In the genomic region with DNA sequence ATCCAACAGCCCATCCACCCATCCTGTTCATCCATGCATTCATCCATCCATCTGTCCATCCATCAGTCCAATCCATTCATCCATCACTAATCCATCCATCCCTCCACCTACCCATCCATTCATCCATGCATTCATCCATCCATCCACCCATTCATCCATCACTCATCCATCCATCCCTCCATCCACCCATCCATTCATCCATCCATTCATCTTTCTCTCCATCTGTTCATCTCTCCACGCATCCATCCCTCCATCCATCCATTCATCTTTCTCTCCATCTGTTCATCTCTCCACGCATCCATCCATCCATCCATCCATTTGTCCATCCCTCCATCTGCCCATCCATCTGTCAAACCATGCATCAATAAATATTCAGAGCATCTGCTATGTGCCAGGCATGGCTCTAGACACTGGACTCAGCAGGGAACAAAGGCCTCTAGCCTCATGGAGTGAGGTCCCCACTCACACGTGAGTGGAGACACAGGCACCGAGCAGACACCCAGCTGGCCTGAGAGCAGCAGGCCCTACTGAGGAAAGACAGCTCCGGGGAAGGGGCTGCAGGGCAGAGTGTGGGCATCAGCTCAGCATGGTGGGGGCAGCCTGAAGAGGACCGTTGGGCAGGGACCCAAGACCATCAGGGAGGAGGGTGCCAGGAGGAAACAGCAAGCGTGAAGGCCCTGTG, we compare ENCODE assay signal across 19 cellular contexts. TPM values are rescaled to one million over a fixed set of nuclear protein-coding genes. Genes with fewer than 3 reads are reported as not detected.
DNase-seq lines count a peak whose midpoint lies in the region; ATAC-seq, FAIRE-seq and TF ChIP-seq lines count a peak whose summit lies in the region.
"Had no signal": no experiment of that assay in that cellular context is flagged by ENCODE, and none has a peak within 500 bp of the region (broad histone marks: within the 10 kb centered on the region; RNA-seq: fewer than 3 reads in every experiment).

No MANE protein-coding gene starts in this region.

- H2BK12ac ChIP-seq in H1 (ENCODE audit: low read depth, low read length) = no peak overlapping the region

- H3K27me3 Mint-ChIP-seq in activated CD4-positive, alpha-beta T cell treated with anti-CD3 and anti-CD28 coated beads, Interleukin-2, amount 10 ng/mL, durations not matched to agents 7 days and 5 days = no peaks in the 10 kb centered on the region
- H3K27me3 Mint-ChIP-seq in activated CD8-positive, alpha-beta T cell treated with anti-CD3 and anti-CD28 coated beads for 36 hours = no peaks in the 10 kb centered on the region

- H4K5ac ChIP-seq in H1 (ENCODE audit: insufficient read length, low read depth, low read length) = no peak overlapping the region

- no peak for TF ChIP-seq POLR2A in H1 (IDR thresholded peaks at IDR 0.05; ENCODE audit: control extremely low read depth in 1 of 2, low read depth in 2 of 2, low read length in 2 of 2)

- H3K4me1 Mint-ChIP-seq in activated CD4-positive, alpha-beta T cell treated with anti-CD3 and anti-CD28 coated beads, Interleukin-2, amount 10 ng/mL, durations not matched to agents 7 days and 5 days = no peaks in the 10 kb centered on the region
- no peaks in the 10 kb centered on the region for H3K4me1 Mint-ChIP-seq in activated CD8-positive, alpha-beta T cell treated with anti-CD3 and anti-CD28 coated beads for 36 hours (ENCODE audit: low read depth)
- H3K4me1 Mint-ChIP-seq: CD8-positive, alpha-beta memory T cell had no signal

- H3K79me2 ChIP-seq in H1 (ENCODE audit: control insufficient read depth in 1 of 2, insufficient read depth in 2 of 2, low read length in 2 of 2) = no peaks in the 10 kb centered on the region

- no peak overlapping the region for H2BK5ac ChIP-seq in H1 (ENCODE audit: low read depth, low read length)

- peak overlapping the region; percentile 75; the same call in 1 of the 2 replicates for H2AK5ac ChIP-seq in H1 (ENCODE audit: low read depth, low read length)

- no peak overlapping the region for H3K14ac ChIP-seq in H1 (ENCODE audit: insufficient read length)

- H2AFZ ChIP-seq in H1 (ENCODE audit: low read length) = no peak overlapping the region

- H3K36me3 ChIP-seq in H1 (ENCODE audit: control insufficient read depth in 2 of 4, insufficient read depth in 4 of 4, low read length in 3 of 4) = no peaks in the 10 kb centered on the region
- H3K36me3 ChIP-seq: BLaER1 treated with 17β-estradiol and CSF1 and Interleukin-3, amounts not matched to agents 10 nM and 100 nM had no signal

- H3K4me1 ChIP-seq in H1 (replicated peaks in 1 of 4; ENCODE audit: control insufficient read depth in 3 of 4, insufficient read depth in 4 of 4, low read length in 3 of 4) = peaks cover 0 to 3% (median 0%) of the 10 kb centered on the region in 4 experiments; a peak in 1 of 7 replicates

- no peaks in the 10 kb centered on the region for H3K79me1 ChIP-seq in H1 (ENCODE audit: low read depth, low read length)

- no peak for FAIRE-seq in H1 (lab: Jason Lieb, UNC)
- FAIRE-seq: A204.1, D721Med, G401.6 had no signal

- H2BK20ac ChIP-seq in H1 (ENCODE audit: low read length) = no peak overlapping the region

- no peak for TF ChIP-seq CTCF in GM13976 (IDR thresholded peaks at IDR 0.05; ENCODE audit: borderline replicate concordance, control extremely low read depth, extremely low read depth, insufficient read depth, missing control alignments)
- TF ChIP-seq CTCF in H1 (IDR thresholded peaks at IDR 0.05; ENCODE audit: control extremely low read depth in 1 of 3, insufficient read depth in 1 of 3, low read depth in 1 of 3, low read length in 3 of 3) = no peak
- TF ChIP-seq CTCF in activated CD8-positive, alpha-beta T cell treated with anti-CD3 and anti-CD28 coated beads for 36 hours (IDR thresholded peaks at IDR 0.05) = no peak

- H3K9me3 ChIP-seq in H1 (ENCODE audit: insufficient read depth in 2 of 2, low read depth in 1 of 2, low read length in 1 of 2) = no peaks in the 10 kb centered on the region

- in situ Hi-C loops in GM13976 (cut with MboI; ENCODE audit: low sequenced_read_pairs, unreplicated experiment) = no loop called here

- intact Hi-C loops in sciatic nerve (cut with DNase I) = no loop called here
- intact Hi-C loops in activated CD8-positive, alpha-beta T cell treated with anti-CD3 and anti-CD28 coated beads for 36 hours (cut with micrococcal nuclease) = no loop called here

- 89 to 100% methylated on average over 1 to 7 of the region's 7 CpGs for WGBS in H1 (ENCODE audit: extremely low coverage in 1 of 2, insufficient coverage in 1 of 2, insufficient read length in 1 of 2, insufficient replicate concordance in 2 of 2, low coverage in 1 of 2, low lambda C conversion rate in 2 of 2, missing lambda C conversion rate in 1 of 2), 2 experiments

- DNase-seq in activated CD4-positive, alpha-beta T cell treated with anti-CD3 and anti-CD28 coated beads, Interleukin-2, amount 10 ng/mL, durations not matched to agents 7 days and 5 days = no peak
- no peak for DNase-seq in activated CD4-positive, alpha-beta T cell treated with anti-CD3 and anti-CD28 coated beads for 48 hours
- DNase-seq in GM13976 (ENCODE audit: low spot score) (peak; percentile 18), H1 (ENCODE audit: low read depth in 1 of 2, low spot score in 2 of 2) (no peak), sciatic nerve (ENCODE audit: low spot score) (peak; percentile 28), left lobe of liver (ENCODE audit: low spot score) (no peak)
- DNase-seq in activated CD8-positive, alpha-beta T cell treated with anti-CD3 and anti-CD28 coated beads for 36 hours = no peak
- DNase-seq: CD8-positive, alpha-beta memory T cell; DND-41; NCI-H2029; NCI-H2171; NCI-H446 treated with DMSO at 0.1 percent for 48 hours; NCI-H774; PC-3 had no signal

- no peak for ATAC-seq in sciatic nerve
- ATAC-seq in activated CD8-positive, alpha-beta T cell treated with anti-CD3 and anti-CD28 coated beads for 36 hours = no peak
- ATAC-seq in left lobe of liver = no peak
- ATAC-seq: HCT116, PC-3 had no signal

- no peak overlapping the region for H3K4ac ChIP-seq in H1 (replicated peaks; ENCODE audit: insufficient read length, low read depth, low read length)

- CTCF ChIA-PET in activated CD4-positive, alpha-beta T cell treated with anti-CD3 and anti-CD28 coated beads, Interleukin-2, amount 10 ng/mL, durations not matched to agents 7 days and 5 days (lab: Charles Lee) = interaction anchor here (1.0 to 1.4 kb wide), 2 partner anchors 14 to 20 kb away, joined by 3 to 4 read pairs; no protein-coding TSS in a partner anchor
- CTCF ChIA-PET in H1 (lab: Charles Lee; ENCODE audit: partially characterized antibody) = interaction anchor here (1.3 to 1.7 kb wide), 4 partner anchors 10 to 263 kb away, joined by 3 to 4 read pairs (median 4); no protein-coding TSS in a partner anchor
- CTCF ChIA-PET in activated CD8-positive, alpha-beta T cell treated with anti-CD3 and anti-CD28 coated beads for 36 hours (lab: Charles Lee) = no interaction called here

- H3K27me3 ChIP-seq in H1 (replicated peaks in 1 of 4; ENCODE audit: control insufficient read depth in 3 of 4, extremely low read depth in 1 of 4, insufficient read depth in 3 of 4, low read length in 3 of 4) = 0 out of 7 replicates have a peak, but pooled peaks cover 0 to 2% (median 0%) of the 10 kb centered on the region in 4 experiments
- H3K27me3 ChIP-seq: BLaER1 treated with 17β-estradiol and CSF1 and Interleukin-3, amounts not matched to agents 10 nM and 100 nM had no signal

- H3K36me3 Mint-ChIP-seq in activated CD4-positive, alpha-beta T cell treated with anti-CD3 and anti-CD28 coated beads, Interleukin-2, amount 10 ng/mL, durations not matched to agents 7 days and 5 days (ENCODE audit: low read depth) = no peaks in the 10 kb centered on the region
- no peaks in the 10 kb centered on the region for H3K36me3 Mint-ChIP-seq in activated CD8-positive, alpha-beta T cell treated with anti-CD3 and anti-CD28 coated beads for 36 hours (ENCODE audit: low read depth)
- H3K36me3 Mint-ChIP-seq: CD8-positive, alpha-beta memory T cell had no signal

- H3K4me2 ChIP-seq in H1 (ENCODE audit: insufficient read depth in 1 of 2, low read depth in 2 of 2, low read length in 2 of 2) = no peak overlapping the region
- H3K4me2 ChIP-seq: BLaER1 treated with 17β-estradiol and CSF1 and Interleukin-3, amounts not matched to agents 10 nM and 100 nM had no signal

- H4K91ac ChIP-seq in H1 (replicated peaks; ENCODE audit: insufficient read length, low read length) = no peak overlapping the region

- no peak for TF ChIP-seq EP300 in H1 (IDR thresholded peaks at IDR 0.05; ENCODE audit: borderline replicate concordance in 1 of 2, low read depth in 2 of 2, low read length in 2 of 2)

- H3K56ac ChIP-seq in H1 (replicated peaks; ENCODE audit: insufficient read length, low read depth, low read length) = no peak overlapping the region

- H3K18ac ChIP-seq in H1 (ENCODE audit: extremely low read depth, low read length) = no peak overlapping the region

- no peak overlapping the region for H3K23ac ChIP-seq in H1 (ENCODE audit: insufficient read length)

- no peak overlapping the region for H3K27ac ChIP-seq in H1 (ENCODE audit: low read depth, low read length)
- H3K27ac ChIP-seq: BLaER1 treated with 17β-estradiol and CSF1 and Interleukin-3, amounts not matched to agents 10 nM and 100 nM had no signal

- H3K4me3 Mint-ChIP-seq in activated CD4-positive, alpha-beta T cell treated with anti-CD3 and anti-CD28 coated beads, Interleukin-2, amount 10 ng/mL, durations not matched to agents 7 days and 5 days = no peak overlapping the region
- H3K4me3 Mint-ChIP-seq in activated CD8-positive, alpha-beta T cell treated with anti-CD3 and anti-CD28 coated beads for 36 hours = no peak overlapping the region
- H3K4me3 Mint-ChIP-seq: CD8-positive, alpha-beta memory T cell had no signal

- POLR2A ChIA-PET in activated CD4-positive, alpha-beta T cell treated with anti-CD3 and anti-CD28 coated beads, Interleukin-2, amount 10 ng/mL, durations not matched to agents 7 days and 5 days (lab: Charles Lee) = no interaction called here
- POLR2A ChIA-PET in H1 (lab: Charles Lee; ENCODE audit: partially characterized antibody) = interaction anchor here (0.8 to 1.0 kb wide), 2 partner anchors 9 to 15 kb away, joined by 3 read pairs; no protein-coding TSS in a partner anchor
- POLR2A ChIA-PET in activated CD8-positive, alpha-beta T cell treated with anti-CD3 and anti-CD28 coated beads for 36 hours (lab: Charles Lee) = no interaction called here

- H2BK120ac ChIP-seq in H1 (replicated peaks; ENCODE audit: low read depth, low read length) = no peak overlapping the region

- H4K8ac ChIP-seq in H1 (ENCODE audit: extremely low read depth, insufficient read depth, low read length) = no peak overlapping the region

- H3K9ac ChIP-seq in H1 (replicated peaks in 1 of 4; ENCODE audit: extremely low read depth in 1 of 4, low read depth in 3 of 4, low read length in 3 of 4) = no peak overlapping the region
- H3K9ac ChIP-seq: BLaER1 treated with 17β-estradiol and CSF1 and Interleukin-3, amounts not matched to agents 10 nM and 100 nM had no signal

- H2BK15ac ChIP-seq in H1 (ENCODE audit: low read length) = no peak overlapping the region

- peaks cover 0 to 2% of the 10 kb centered on the region in 2 experiments for H4K20me1 ChIP-seq in H1 (replicated peaks in 1 of 2; ENCODE audit: control insufficient read depth in 1 of 2, insufficient read depth in 2 of 2, low read length in 2 of 2)
- H4K20me1 ChIP-seq: BLaER1 treated with 17β-estradiol and CSF1 and Interleukin-3, amounts not matched to agents 10 nM and 100 nM had no signal

- peaks cover 4% of the 10 kb centered on the region; the same call in 1 of the 2 replicates for H3K23me2 ChIP-seq in H1 (ENCODE audit: low read depth, low read length)

- TF ChIP-seq RAD21 in H1 (IDR thresholded peaks at IDR 0.05 in 1 of 2, conservative IDR thresholded peaks at IDR 0.05 in 1 of 2; ENCODE audit: low read depth in 2 of 2, low read length in 2 of 2) = no peak

- H3K4me3 ChIP-seq in H1 (ENCODE audit: extremely low read depth in 1 of 4, insufficient read depth in 2 of 4, low read depth in 3 of 4, low read length in 4 of 4) = no peak overlapping the region
- H3K4me3 ChIP-seq: BLaER1 treated with 17β-estradiol and CSF1 and Interleukin-3, amounts not matched to agents 10 nM and 100 nM had no signal

- H3K9me3 Mint-ChIP-seq in activated CD4-positive, alpha-beta T cell treated with anti-CD3 and anti-CD28 coated beads, Interleukin-2, amount 10 ng/mL, durations not matched to agents 7 days and 5 days = peaks cover 2% of the 10 kb centered on the region
- H3K9me3 Mint-ChIP-seq in activated CD8-positive, alpha-beta T cell treated with anti-CD3 and anti-CD28 coated beads for 36 hours = no peaks in the 10 kb centered on the region
- H3K9me3 Mint-ChIP-seq: CD8-positive, alpha-beta memory T cell had no signal

- peak overlapping the region; percentile 6 for H3K27ac Mint-ChIP-seq in activated CD4-positive, alpha-beta T cell treated with anti-CD3 and anti-CD28 coated beads, Interleukin-2, amount 10 ng/mL, durations not matched to agents 7 days and 5 days
- H3K27ac Mint-ChIP-seq in activated CD8-positive, alpha-beta T cell treated with anti-CD3 and anti-CD28 coated beads for 36 hours = no peak overlapping the region

RNA-seq across cellular contexts. Expression of gene KRTAP10-1, which starts 9.6 kb away (rescaled TPM):
- not detected for total RNA-seq in activated CD4-positive, alpha-beta T cell treated with anti-CD3 and anti-CD28 coated beads, Interleukin-2, amount 10 ng/mL, durations not matched to agents 7 days and 5 days
- not detected in 2 replicates for total RNA-seq in H1 (2021; fragmentation: NEBNext Ultra II Directional; extraction: Animal tissue kit (Norgen Biotek cat#: 25700))
- polyA plus RNA-seq in H1 (2011; rRNA removed) = 0.08 TPM in 1 of 2 replicates, not detected in the other
- not detected for polyA plus RNA-seq in H1 (2011; cell fraction: cytosol; rRNA removed)
- polyA plus RNA-seq in H1 (2011; cell fraction: nucleus; rRNA removed) = 0.09 TPM
- not detected in 4 replicates for polyA plus RNA-seq in H1 (2012, experiment 1 of 2)
- polyA plus RNA-seq in H1 (2012, experiment 2 of 2) = not detected
- not detected for polyA plus RNA-seq in H1 (2013, experiment 1 of 2)
- not detected for polyA plus RNA-seq in H1 (2013, experiment 2 of 2)
- polyA minus RNA-seq in H1 (2011; rRNA and poly(A)+ RNA removed) = not detected in 2 replicates
- not detected for polyA minus RNA-seq in H1 (2011; cell fraction: cytosol; rRNA and poly(A)+ RNA removed)
- polyA minus RNA-seq in H1 (2011; cell fraction: nucleus; rRNA and poly(A)+ RNA removed) = 0.90 TPM
- total RNA-seq in sciatic nerve (not detected), left lobe of liver (not detected)
- total RNA-seq in activated CD8-positive, alpha-beta T cell treated with anti-CD3 and anti-CD28 coated beads for 36 hours = not detected
- total RNA-seq: CD8-positive, alpha-beta memory T cell; PC-3 had no signal
- polyA plus RNA-seq: CD8-positive, alpha-beta memory T cell had no signal

RNA-seq across cellular contexts. Expression of gene KRTAP10-2, which starts 20.9 kb away (rescaled TPM):
- total RNA-seq in activated CD4-positive, alpha-beta T cell treated with anti-CD3 and anti-CD28 coated beads, Interleukin-2, amount 10 ng/mL, durations not matched to agents 7 days and 5 days = not detected
- total RNA-seq in H1 (2021; fragmentation: NEBNext Ultra II Directional; extraction: Animal tissue kit (Norgen Biotek cat#: 25700)) = not detected in 2 replicates
- 0.06 and 0.11 TPM in 2 replicates for polyA plus RNA-seq in H1 (2011; rRNA removed)
- polyA plus RNA-seq in H1 (2011; cell fraction: cytosol; rRNA removed) = not detected
- polyA plus RNA-seq in H1 (2011; cell fraction: nucleus; rRNA removed) = 0.13 TPM
- 0.16 TPM in 1 of 4 replicates, not detected in the others for polyA plus RNA-seq in H1 (2012, experiment 1 of 2)
- polyA plus RNA-seq in H1 (2012, experiment 2 of 2) = not detected
- polyA plus RNA-seq in H1 (2013, experiment 1 of 2) = not detected
- not detected for polyA plus RNA-seq in H1 (2013, experiment 2 of 2)
- 0.38 and 0.51 TPM in 2 replicates for polyA minus RNA-seq in H1 (2011; rRNA and poly(A)+ RNA removed)
- polyA minus RNA-seq in H1 (2011; cell fraction: cytosol; rRNA and poly(A)+ RNA removed) = not detected
- polyA minus RNA-seq in H1 (2011; cell fraction: nucleus; rRNA and poly(A)+ RNA removed) = not detected
- total RNA-seq in sciatic nerve = not detected
- total RNA-seq in activated CD8-positive, alpha-beta T cell treated with anti-CD3 and anti-CD28 coated beads for 36 hours = not detected
- not detected for total RNA-seq in left lobe of liver
- total RNA-seq: CD8-positive, alpha-beta memory T cell; PC-3 had no signal
- polyA plus RNA-seq: CD8-positive, alpha-beta memory T cell had no signal

RNA-seq across cellular contexts. Expression of gene KRTAP10-3, which starts 28.2 kb away (rescaled TPM):
- total RNA-seq in activated CD4-positive, alpha-beta T cell treated with anti-CD3 and anti-CD28 coated beads, Interleukin-2, amount 10 ng/mL, durations not matched to agents 7 days and 5 days = not detected
- total RNA-seq in H1 (2021; fragmentation: NEBNext Ultra II Directional; extraction: Animal tissue kit (Norgen Biotek cat#: 25700)) = not detected in 2 replicates
- polyA plus RNA-seq in H1 (2011; rRNA removed) = 0.16 TPM in 1 of 2 replicates, not detected in the other
- polyA plus RNA-seq in H1 (2011; cell fraction: cytosol; rRNA removed) = not detected
- polyA plus RNA-seq in H1 (2011; cell fraction: nucleus; rRNA removed) = 0.20 TPM
- polyA plus RNA-seq in H1 (2012, experiment 1 of 2) = not detected in 4 replicates
- not detected for polyA plus RNA-seq in H1 (2012, experiment 2 of 2)
- not detected for polyA plus RNA-seq in H1 (2013, experiment 1 of 2)
- not detected for polyA plus RNA-seq in H1 (2013, experiment 2 of 2)
- polyA minus RNA-seq in H1 (2011; rRNA and poly(A)+ RNA removed) = 0.19 TPM in 1 of 2 replicates, not detected in the other
- not detected for polyA minus RNA-seq in H1 (2011; cell fraction: cytosol; rRNA and poly(A)+ RNA removed)
- 1.9 TPM for polyA minus RNA-seq in H1 (2011; cell fraction: nucleus; rRNA and poly(A)+ RNA removed)
- not detected for total RNA-seq in sciatic nerve
- not detected for total RNA-seq in activated CD8-positive, alpha-beta T cell treated with anti-CD3 and anti-CD28 coated beads for 36 hours
- not detected for total RNA-seq in left lobe of liver
- total RNA-seq: CD8-positive, alpha-beta memory T cell; PC-3 had no signal
- polyA plus RNA-seq: CD8-positive, alpha-beta memory T cell had no signal

RNA-seq across cellular contexts. Expression of gene KRTAP10-4, which starts 43.2 kb away (rescaled TPM):
- not detected for total RNA-seq in activated CD4-positive, alpha-beta T cell treated with anti-CD3 and anti-CD28 coated beads, Interleukin-2, amount 10 ng/mL, durations not matched to agents 7 days and 5 days
- not detected in 2 replicates for total RNA-seq in H1 (2021; fragmentation: NEBNext Ultra II Directional; extraction: Animal tissue kit (Norgen Biotek cat#: 25700))
- not detected in 2 replicates for polyA plus RNA-seq in H1 (2011; rRNA removed)
- polyA plus RNA-seq in H1 (2011; cell fraction: cytosol; rRNA removed) = not detected
- 0.09 TPM for polyA plus RNA-seq in H1 (2011; cell fraction: nucleus; rRNA removed)
- not detected in 4 replicates for polyA plus RNA-seq in H1 (2012, experiment 1 of 2)
- not detected for polyA plus RNA-seq in H1 (2012, experiment 2 of 2)
- not detected for polyA plus RNA-seq in H1 (2013, experiment 1 of 2)
- not detected for polyA plus RNA-seq in H1 (2013, experiment 2 of 2)
- not detected in 2 replicates for polyA minus RNA-seq in H1 (2011; rRNA and poly(A)+ RNA removed)
- polyA minus RNA-seq in H1 (2011; cell fraction: cytosol; rRNA and poly(A)+ RNA removed) = not detected
- not detected for polyA minus RNA-seq in H1 (2011; cell fraction: nucleus; rRNA and poly(A)+ RNA removed)
- total RNA-seq in sciatic nerve = not detected
- total RNA-seq in activated CD8-positive, alpha-beta T cell treated with anti-CD3 and anti-CD28 coated beads for 36 hours = not detected
- total RNA-seq in left lobe of liver = not detected
- total RNA-seq: CD8-positive, alpha-beta memory T cell; PC-3 had no signal
- polyA plus RNA-seq: CD8-positive, alpha-beta memory T cell had no signal

RNA-seq across cellular contexts. Expression of gene KRTAP10-5, which starts 50.0 kb away (rescaled TPM):
- not detected for total RNA-seq in activated CD4-positive, alpha-beta T cell treated with anti-CD3 and anti-CD28 coated beads, Interleukin-2, amount 10 ng/mL, durations not matched to agents 7 days and 5 days
- total RNA-seq in H1 (2021; fragmentation: NEBNext Ultra II Directional; extraction: Animal tissue kit (Norgen Biotek cat#: 25700)) = not detected in 2 replicates
- 0.08 and 0.09 TPM in 2 replicates for polyA plus RNA-seq in H1 (2011; rRNA removed)
- not detected for polyA plus RNA-seq in H1 (2011; cell fraction: cytosol; rRNA removed)
- polyA plus RNA-seq in H1 (2011; cell fraction: nucleus; rRNA removed) = not detected
- not detected in 4 replicates for polyA plus RNA-seq in H1 (2012, experiment 1 of 2)
- polyA plus RNA-seq in H1 (2012, experiment 2 of 2) = not detected
- polyA plus RNA-seq in H1 (2013, experiment 1 of 2) = not detected
- not detected for polyA plus RNA-seq in H1 (2013, experiment 2 of 2)
- 0.15 and 0.22 TPM in 2 replicates for polyA minus RNA-seq in H1 (2011; rRNA and poly(A)+ RNA removed)
- not detected for polyA minus RNA-seq in H1 (2011; cell fraction: cytosol; rRNA and poly(A)+ RNA removed)
- polyA minus RNA-seq in H1 (2011; cell fraction: nucleus; rRNA and poly(A)+ RNA removed) = not detected
- total RNA-seq in sciatic nerve = not detected
- total RNA-seq in activated CD8-positive, alpha-beta T cell treated with anti-CD3 and anti-CD28 coated beads for 36 hours = not detected
- not detected for total RNA-seq in left lobe of liver
- total RNA-seq: CD8-positive, alpha-beta memory T cell; PC-3 had no signal
- polyA plus RNA-seq: CD8-positive, alpha-beta memory T cell had no signal

Comparison
In these comparisons a context has a peak if more than half of its experiments do, and no peak if none do; other contexts are left out.
1. DNase-seq: peak in GM13976 (single experiment) and sciatic nerve (single experiment); none in activated CD4-positive, alpha-beta T cell treated with anti-CD3 and anti-CD28 coated beads, Interleukin-2, amount 10 ng/mL, durations not matched to agents 7 days and 5 days (single experiment), activated CD4-positive, alpha-beta T cell treated with anti-CD3 and anti-CD28 coated beads for 48 hours (single experiment), H1 (0 of 2), activated CD8-positive, alpha-beta T cell treated with anti-CD3 and anti-CD28 coated beads for 36 hours (single experiment) and left lobe of liver (single experiment).